ENCODE assay signal across 9 cellular contexts in the genomic region with DNA sequence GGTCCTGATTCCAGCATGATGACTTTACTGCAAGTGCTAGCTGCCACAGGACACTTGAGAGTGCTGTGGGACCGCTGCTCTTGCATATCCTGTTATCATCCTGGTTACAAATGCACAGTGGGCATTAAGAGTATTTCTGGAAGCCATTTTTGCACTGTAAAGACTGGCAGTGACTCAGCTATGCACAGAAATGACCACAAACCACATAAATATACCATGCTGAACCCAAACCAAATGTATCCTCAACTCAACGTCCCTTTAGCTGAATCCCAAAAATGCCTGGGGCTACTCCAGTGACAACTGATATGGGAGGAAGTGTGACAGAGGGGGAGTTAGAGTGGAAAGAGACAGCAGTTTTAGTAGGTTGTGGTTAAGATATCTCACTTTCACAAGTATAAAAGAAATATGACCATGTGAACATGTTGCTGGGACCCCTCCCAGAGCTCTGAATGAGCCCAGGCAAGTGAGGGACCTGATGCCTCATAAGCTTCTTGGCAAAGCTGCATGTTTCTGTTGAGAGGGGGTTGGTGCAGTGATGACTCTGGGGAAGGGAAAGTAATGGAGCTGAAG. TPM values are rescaled to one million over a fixed set of nuclear protein-coding genes. Genes with fewer than 3 reads are reported as not detected.
A peak's percentile ranks its signal among the peaks of the same experiment; 100 is the strongest.
DNase-seq lines count a peak whose midpoint lies in the region; ATAC-seq and TF ChIP-seq lines count a peak whose summit lies in the region.
"Had no signal": no experiment of that assay in that cellular context is flagged by ENCODE, and none has a peak within 500 bp of the region (broad histone marks: within the 10 kb centered on the region; RNA-seq: fewer than 3 reads in every experiment).

No MANE protein-coding gene starts in this region.

- H3K79me2 ChIP-seq in PC-3 (ENCODE audit: low read length): no peaks in the 10 kb centered on the region

- H3K9me2 ChIP-seq in PC-3 (replicated peaks; ENCODE audit: low read length): no peaks in the 10 kb centered on the region

- no peaks in the 10 kb centered on the region for H4K20me1 ChIP-seq in PC-3 (ENCODE audit: low read length)

- POLR2A ChIA-PET in PC-3 (lab: Charles Lee; ENCODE audit: unreplicated experiment): interaction anchor here (0.5 kb wide), 1 partner anchor 446 kb away, joined by 4 read pairs; no protein-coding TSS in a partner anchor

- H3K4me1 ChIP-seq in PC-3 (ENCODE audit: insufficient read depth, low read length): 0 out of 2 replicates have a peak, but pooled peaks cover 7% of the 10 kb centered on the region

- CTCF ChIA-PET in PC-3 (lab: Charles Lee): no interaction called here

- no peaks in the 10 kb centered on the region for H3K27me3 ChIP-seq in PC-3 (ENCODE audit: low read length)

- no peak overlapping the region for H3K27ac ChIP-seq in PC-3 (ENCODE audit: low read length)

- no peak overlapping the region for H2AFZ ChIP-seq in PC-3 (ENCODE audit: low read length)

- no peaks in the 10 kb centered on the region for H3F3A ChIP-seq in PC-3 (ENCODE audit: low read length, unreplicated experiment)

- BruUV-seq in PC-3 (replicated peaks; lab: Mats Ljungman, UMichigan): no TSS peak

- H3K36me3 ChIP-seq in PC-3 (ENCODE audit: low read depth, low read length): no peaks in the 10 kb centered on the region

- TF ChIP-seq CTCF in PC-3 (conservative IDR thresholded peaks at IDR 0.05; ENCODE audit: low read depth, low read length): no peak

- 0 out of 2 replicates have a peak overlapping the region, but pooled peaks have one; percentile 3 for H3K4me2 ChIP-seq in PC-3 (ENCODE audit: low read length)

- H3K9me3 ChIP-seq in PC-3 (ENCODE audit: low read length): no peaks in the 10 kb centered on the region

- intact Hi-C loops in PC-3 (cut with micrococcal nuclease): no loop called here

- no peak overlapping the region for H3K4me3 ChIP-seq in PC-3 (ENCODE audit: low read length)

- H3K9ac ChIP-seq in PC-3 (ENCODE audit: low read length): no peak overlapping the region

- peak; percentile 15 to 21 for DNase-seq in activated CD4-positive, alpha-beta T cell treated with anti-CD3 and anti-CD28 coated beads, Interleukin-2, amount 50 U/mL, for 48 hours
- no peak for DNase-seq in activated CD4-positive, alpha-beta T cell treated with anti-CD3 and anti-CD28 coated beads for 4 hours
- peak; percentile 65 for DNase-seq in PC-3
- DNase-seq in stimulated activated CD4-positive, alpha-beta T cell treated with anti-CD3 and anti-CD28 coated beads, Interleukin-2, amount 100 ng/mL, for 24 hours: peak; percentile 9 to 20
- no peak for DNase-seq in LoVo (ENCODE audit: low spot score)
- no peak for DNase-seq in HT-29 (ENCODE audit: low spot score)
- DNase-seq in SK-N-DZ (ENCODE audit: low spot score): no peak
- DNase-seq: GOT3 had no signal

- ATAC-seq in HG02870 (IDR thresholded peaks at IDR 0.05; ENCODE audit: unreplicated experiment) (peak; percentile 54), PC-3 (no peak)

RNA-seq across cellular contexts. Expression of a gene that starts 37.3 kb away (rescaled TPM):
- 7.8 and 9.1 TPM in 2 replicates for total RNA-seq in PC-3 (2014; rRNA removed)
- total RNA-seq in HT-29 (2014; rRNA removed; shearing (Covaris generic)): 1.7 and 8.7 TPM in 2 replicates
- polyA plus RNA-seq in SK-N-DZ (2014; cell fraction: cytosol; rRNA removed): 3.7 and 6.0 TPM in 2 replicates
- polyA plus RNA-seq in SK-N-DZ (2014; cell fraction: nucleus; rRNA removed): 2.3 and 8.2 TPM in 2 replicates

Comparison
In these comparisons a context has a peak if more than half of its experiments do, and no peak if none do; other contexts are left out.
1. DNase-seq: peak in activated CD4-positive, alpha-beta T cell treated with anti-CD3 and anti-CD28 coated beads, Interleukin-2, amount 50 U/mL, for 48 hours (2 of 2), PC-3 (single experiment) and stimulated activated CD4-positive, alpha-beta T cell treated with anti-CD3 and anti-CD28 coated beads, Interleukin-2, amount 100 ng/mL, for 24 hours (2 of 2); none in activated CD4-positive, alpha-beta T cell treated with anti-CD3 and anti-CD28 coated beads for 4 hours (0 of 2), LoVo (single experiment), HT-29 (single experiment) and SK-N-DZ (single experiment).